Comparison of ENCODE assay signal across 22 cellular contexts in the genomic region with DNA sequence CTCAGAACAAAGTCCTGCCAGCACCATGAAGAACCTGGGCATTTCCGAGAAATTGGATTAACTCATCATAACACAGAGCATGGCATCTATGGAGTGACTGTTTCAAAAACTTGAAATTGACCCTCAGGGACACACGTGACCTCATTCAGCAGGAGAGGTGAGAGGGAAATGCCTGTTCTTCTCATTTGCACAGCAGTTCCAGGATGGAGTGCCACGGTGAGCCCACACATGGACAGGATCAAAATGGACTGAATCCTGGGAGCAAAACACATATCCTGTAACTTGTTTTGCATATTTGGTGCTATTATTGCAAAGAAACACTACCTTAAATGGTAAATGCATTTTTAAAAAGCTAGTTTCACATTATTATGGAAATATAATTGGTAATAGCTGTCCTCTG.
"Had no signal": no experiment of that assay in that cellular context is flagged by ENCODE, and none has a peak within 500 bp of the region (broad histone marks: within the 10 kb centered on the region; RNA-seq: fewer than 3 reads in every experiment).

No MANE protein-coding gene starts in this region.

- H3K27me3 Mint-ChIP-seq: IgD-negative memory B cell had no signal

- H3K9me3 ChIP-seq: SJCRH30 had no signal

- H3K4me3 Mint-ChIP-seq: IgD-negative memory B cell had no signal

- H3K4me1 ChIP-seq: SJCRH30 had no signal

- H3K4me1 Mint-ChIP-seq: IgD-negative memory B cell had no signal

- H3K27me3 ChIP-seq: SJCRH30 had no signal

- DNase-seq: Kasumi-1, MM.1S, NCI-H1092 treated with DMSO at 0.1 percent for 48 hours, NCI-H1436, NCI-H187, NCI-H2029, NCI-H2081 treated with DMSO at 0.1 percent for 48 hours, NCI-H2171, NCI-H226, NCI-H446, NCI-H510A, NCI-H524 treated with DMSO at 0.1 percent for 48 hours, NCI-H69, NCI-H774, PC-3, SHP77 treated with DMSO at 0.1 percent for 48 hours, SJCRH30 had no signal

- H3K27ac Mint-ChIP-seq: IgD-negative memory B cell had no signal

- H3K36me3 ChIP-seq: SJCRH30 had no signal

- H3K4me3 ChIP-seq: K562, SJCRH30 had no signal

- H3K27ac ChIP-seq: HL-60, KMS-11, RWPE1, SJCRH30 had no signal
